In the genomic region with DNA sequence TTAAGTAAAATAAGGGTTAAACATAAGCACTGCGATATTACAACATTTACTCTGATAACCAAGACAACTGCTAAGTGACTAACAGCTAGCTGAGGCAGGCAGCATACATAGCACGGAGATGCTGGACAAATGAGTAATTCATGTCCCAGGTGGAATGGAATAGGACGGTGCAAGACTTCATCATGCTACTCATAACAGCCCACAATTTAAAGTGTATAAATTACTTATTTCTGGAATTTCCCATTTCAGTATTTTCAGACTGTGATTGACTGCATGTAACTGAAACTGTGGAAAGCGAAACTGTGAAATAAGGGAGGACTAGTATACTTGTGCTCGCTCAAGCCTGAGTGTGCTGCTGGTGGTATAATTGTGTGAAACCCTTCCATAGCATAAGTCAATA, we compare ENCODE assay signal across 11 cellular contexts. TPM values are rescaled to one million over a fixed set of nuclear protein-coding genes. Genes with fewer than 3 reads are reported as not detected.
DNase-seq lines count a peak whose midpoint lies in the region; ATAC-seq lines count a peak whose summit lies in the region.
"Had no signal": no experiment of that assay in that cellular context is flagged by ENCODE, and none has a peak within 500 bp of the region (broad histone marks: within the 10 kb centered on the region; RNA-seq: fewer than 3 reads in every experiment).

No MANE protein-coding gene starts in this region.

- H3K9me3 Mint-ChIP-seq in activated T-helper 1 cell treated with anti-CD3 and anti-CD28 coated beads, Interleukin-12 subunit alpha, Interleukin-12 subunit beta, Interleukin-2, Interleukin-4 antibody, amounts not matched to agents 30 ng/mL and 10 ng/mL and 1 ng/mL, durations not matched to agents 14 hours and 24 hours and 36 hours = no peaks in the 10 kb centered on the region

- no peaks in the 10 kb centered on the region for H3K27me3 ChIP-seq in endocrine pancreas (ENCODE audit: control insufficient read depth, insufficient read depth, low read length)
- H3K27me3 ChIP-seq: colonic mucosa had no signal

- H3K4me3 ChIP-seq in endocrine pancreas (ENCODE audit: control insufficient read depth, insufficient read depth, low read length) = peak overlapping the region; percentile 69
- H3K4me3 ChIP-seq: colonic mucosa, prostate gland had no signal

- peaks cover 27% of the 10 kb centered on the region for H3K4me1 Mint-ChIP-seq in activated T-helper 1 cell treated with anti-CD3 and anti-CD28 coated beads, Interleukin-12 subunit alpha, Interleukin-12 subunit beta, Interleukin-2, Interleukin-4 antibody, amounts not matched to agents 30 ng/mL and 10 ng/mL and 1 ng/mL, durations not matched to agents 14 hours and 24 hours and 36 hours (ENCODE audit: low read depth)

- DNase-seq in EH (ENCODE audit: low read depth) (peak; percentile 44), germinal center (ENCODE audit: low spot score) (no peak), NCI-H1105 treated with DMSO at 0.1 percent for 48 hours (lab: John Stamatoyannopoulos, UW) (no peak), NCI-H1092 (lab: John Stamatoyannopoulos, UW) (no peak)
- no peak for DNase-seq in activated T-helper 1 cell treated with anti-CD3 and anti-CD28 coated beads, Interleukin-12 subunit alpha, Interleukin-12 subunit beta, Interleukin-2, Interleukin-4 antibody, amounts not matched to agents 30 ng/mL and 10 ng/mL and 1 ng/mL, durations not matched to agents 14 hours and 24 hours and 36 hours (ENCODE audit: low spot score)
- DNase-seq: colonic mucosa had no signal

- H3K9me3 ChIP-seq in endocrine pancreas (ENCODE audit: control insufficient read depth, low read length) = no peaks in the 10 kb centered on the region
- H3K9me3 ChIP-seq: colonic mucosa, prostate gland had no signal

- intact Hi-C loops in activated T-helper 1 cell treated with anti-CD3 and anti-CD28 coated beads, Interleukin-12 subunit alpha, Interleukin-12 subunit beta, Interleukin-2, Interleukin-4 antibody, amounts not matched to agents 30 ng/mL and 10 ng/mL and 1 ng/mL, durations not matched to agents 14 hours and 24 hours and 36 hours (cut with micrococcal nuclease) = loop anchor here (1.0 kb wide), 2 partner anchors 12 to 43 kb away; no protein-coding TSS in a partner anchor

- peak; percentile 48 for ATAC-seq in GM19468 (IDR thresholded peaks at IDR 0.05; ENCODE audit: extremely low read depth, unreplicated experiment)
- ATAC-seq in HG03280 (IDR thresholded peaks at IDR 0.05; ENCODE audit: unreplicated experiment) = peak; percentile 55
- ATAC-seq: Panc1 had no signal

- no peak overlapping the region for H3K4me3 Mint-ChIP-seq in activated T-helper 1 cell treated with anti-CD3 and anti-CD28 coated beads, Interleukin-12 subunit alpha, Interleukin-12 subunit beta, Interleukin-2, Interleukin-4 antibody, amounts not matched to agents 30 ng/mL and 10 ng/mL and 1 ng/mL, durations not matched to agents 14 hours and 24 hours and 36 hours

- H3K27me3 Mint-ChIP-seq in activated T-helper 1 cell treated with anti-CD3 and anti-CD28 coated beads, Interleukin-12 subunit alpha, Interleukin-12 subunit beta, Interleukin-2, Interleukin-4 antibody, amounts not matched to agents 30 ng/mL and 10 ng/mL and 1 ng/mL, durations not matched to agents 14 hours and 24 hours and 36 hours (ENCODE audit: insufficient read depth) = no peaks in the 10 kb centered on the region

- no peak overlapping the region for H3K27ac Mint-ChIP-seq in activated T-helper 1 cell treated with anti-CD3 and anti-CD28 coated beads, Interleukin-12 subunit alpha, Interleukin-12 subunit beta, Interleukin-2, Interleukin-4 antibody, amounts not matched to agents 30 ng/mL and 10 ng/mL and 1 ng/mL, durations not matched to agents 14 hours and 24 hours and 36 hours

- H3K36me3 Mint-ChIP-seq in activated T-helper 1 cell treated with anti-CD3 and anti-CD28 coated beads, Interleukin-12 subunit alpha, Interleukin-12 subunit beta, Interleukin-2, Interleukin-4 antibody, amounts not matched to agents 30 ng/mL and 10 ng/mL and 1 ng/mL, durations not matched to agents 14 hours and 24 hours and 36 hours (ENCODE audit: low read depth) = peaks cover 8% of the 10 kb centered on the region

- H3K4me1 ChIP-seq in endocrine pancreas (ENCODE audit: control insufficient read depth, insufficient read depth, low read length) = peaks cover 17% of the 10 kb centered on the region
- H3K4me1 ChIP-seq: colonic mucosa, prostate gland had no signal

- H3K9ac ChIP-seq in endocrine pancreas (ENCODE audit: control insufficient read depth, insufficient read depth, low read length) = no peak overlapping the region

- H3K36me3 ChIP-seq in endocrine pancreas (ENCODE audit: control insufficient read depth, insufficient read depth, low read length) = no peaks in the 10 kb centered on the region
- H3K36me3 ChIP-seq: colonic mucosa, prostate gland had no signal

RNA-seq across cellular contexts. Expression of gene IER3IP1, which starts 12.9 kb away (rescaled TPM):
- 14.7 and 16.3 TPM in 2 replicates for total RNA-seq in activated T-helper 1 cell treated with anti-CD3 and anti-CD28 coated beads, Interleukin-12 subunit alpha, Interleukin-12 subunit beta, Interleukin-2, Interleukin-4 antibody, amounts not matched to agents 30 ng/mL and 10 ng/mL and 1 ng/mL, durations not matched to agents 14 hours and 24 hours and 36 hours

RNA-seq across cellular contexts. Expression of gene HDHD2, which starts 12.9 kb away (rescaled TPM):
- 36.8 and 39.4 TPM in 2 replicates for total RNA-seq in activated T-helper 1 cell treated with anti-CD3 and anti-CD28 coated beads, Interleukin-12 subunit alpha, Interleukin-12 subunit beta, Interleukin-2, Interleukin-4 antibody, amounts not matched to agents 30 ng/mL and 10 ng/mL and 1 ng/mL, durations not matched to agents 14 hours and 24 hours and 36 hours
